ENCODE assay signal across 28 cellular contexts in genomic region chr17:43028221-43028861, GRCh38. TPM values are rescaled to one million over a fixed set of nuclear protein-coding genes. Genes with fewer than 3 reads are reported as not detected.
DNase-seq lines count a peak whose midpoint lies in the region; ATAC-seq lines count a peak whose summit lies in the region.
"Had no signal": no experiment of that assay in that cellular context is flagged by ENCODE, and none has a peak within 500 bp of the region (broad histone marks: within the 10 kb centered on the region; RNA-seq: fewer than 3 reads in every experiment).

No MANE protein-coding gene starts in this region.

- peaks cover 5 to 13% (median 9%) of the 10 kb centered on the region in 4 donors for H3K4me1 Mint-ChIP-seq in CD4-positive, alpha-beta memory T cell
- H3K4me1 Mint-ChIP-seq in T-helper 17 cell: peaks cover 12% of the 10 kb centered on the region

- ATAC-seq in T-helper 17 cell: no peak
- no peak for ATAC-seq in GM21423 (IDR thresholded peaks at IDR 0.05; ENCODE audit: unreplicated experiment)
- ATAC-seq: HCT116; heart left ventricle; left cardiac atrium; Panc1; stimulated activated effector memory CD8-positive, alpha-beta T cell treated with anti-CD3 and anti-CD28 coated beads, Interleukin-12 subunit alpha, Interleukin-12 subunit beta, amount 100 ng/mL, for 72 hours; T-cell had no signal

- no peak overlapping the region for H2BK5ac ChIP-seq in trophoblast cell (ENCODE audit: low read depth, low read length, poor library complexity)

- peaks cover 12% of the 10 kb centered on the region for H3K4me1 ChIP-seq in CD4-positive, alpha-beta memory T cell (ENCODE audit: insufficient read depth, low read length)
- peaks cover 0 to 6% of the 10 kb centered on the region in 2 experiments for H3K4me1 ChIP-seq in trophoblast cell (ENCODE audit: control insufficient read depth in 1 of 2, insufficient read depth in 2 of 2, low read length in 2 of 2)

- no peak for DNase-seq in CD4-positive, alpha-beta memory T cell
- DNase-seq in T-helper 17 cell: no peak
- DNase-seq in trophoblast cell: peak; percentile 83 to 88
- no peak for DNase-seq in activated CD4-positive, alpha-beta T cell treated with anti-CD3 and anti-CD28 coated beads for 4 hours
- DNase-seq in NCI-H2171 treated with DMSO at 0.1 percent for 48 hours (lab: John Stamatoyannopoulos, UW): no peak
- DNase-seq: activated CD8-positive, alpha-beta memory T cell treated with anti-CD3 and anti-CD28 coated beads for 24 hours; activated gamma-delta T cell treated with Interleukin-2 at 50 U/mL for 16 hours; activated T-cell treated with anti-CD3 and anti-CD28 coated beads, Interleukin-2, amount 50 U/mL, for 24 hours; adrenal gland; C1 segment of cervical spinal cord; effector CD4-positive, alpha-beta T cell; EL; heart left ventricle; left cardiac atrium; mammary epithelial cell; NCI-H1092; NCI-H187; NCI-H524 treated with DMSO at 0.1 percent for 48 hours; T-cell had no signal

- H3K4me3 Mint-ChIP-seq in CD4-positive, alpha-beta memory T cell: peak overlapping the region in 1 of 8 donors; percentile 5
- peak overlapping the region; percentile 57 for H3K4me3 Mint-ChIP-seq in T-helper 17 cell
- H3K4me3 Mint-ChIP-seq: activated T-cell treated with anti-CD3 and anti-CD28 coated beads, Interleukin-2, amount 50 U/mL, for 24 hours; stimulated activated effector memory CD8-positive, alpha-beta T cell treated with anti-CD3 and anti-CD28 coated beads, Interleukin-12 subunit alpha, Interleukin-12 subunit beta, amount 100 ng/mL, for 72 hours; T-cell had no signal

- intact Hi-C loops in CD4-positive, alpha-beta memory T cell (cut with micrococcal nuclease): no loop called here

- no peaks in the 10 kb centered on the region for H3K27me3 ChIP-seq in CD4-positive, alpha-beta memory T cell (ENCODE audit: insufficient read depth, low read length)
- no peaks in the 10 kb centered on the region for H3K27me3 ChIP-seq in trophoblast cell (ENCODE audit: insufficient read depth, low read length)
- H3K27me3 ChIP-seq: adrenal gland, heart left ventricle, suprapubic skin had no signal

- H3K36me3 ChIP-seq in CD4-positive, alpha-beta memory T cell (ENCODE audit: insufficient read depth, low read length): no peaks in the 10 kb centered on the region
- H3K36me3 ChIP-seq in trophoblast cell (ENCODE audit: control insufficient read depth in 1 of 2, insufficient read depth in 2 of 2, low read length in 2 of 2): no peaks in the 10 kb centered on the region
- H3K36me3 ChIP-seq: adrenal gland, heart left ventricle, neutrophil, SJSA1, suprapubic skin had no signal

- H3K36me3 Mint-ChIP-seq in CD4-positive, alpha-beta memory T cell: peaks cover 0 to 2% of the 10 kb centered on the region in 2 donors
- H3K36me3 Mint-ChIP-seq in T-helper 17 cell (ENCODE audit: low read depth): no peaks in the 10 kb centered on the region
- H3K36me3 Mint-ChIP-seq: T-cell had no signal

- H3K4me3 ChIP-seq in CD4-positive, alpha-beta memory T cell (ENCODE audit: low read length in 2 of 2): no peak overlapping the region
- H3K4me3 ChIP-seq in trophoblast cell (ENCODE audit: low read depth, low read length): no peak overlapping the region
- H3K4me3 ChIP-seq: adrenal gland, heart left ventricle, SJSA1, smooth muscle cell, suprapubic skin had no signal

- no peaks in the 10 kb centered on the region for H3K79me2 ChIP-seq in trophoblast cell (ENCODE audit: control insufficient read depth, insufficient read depth, low read length, poor library complexity)

- H3K9me3 ChIP-seq in CD4-positive, alpha-beta memory T cell (ENCODE audit: control insufficient read depth in 1 of 2, low read length in 2 of 2): no peaks in the 10 kb centered on the region
- no peaks in the 10 kb centered on the region for H3K9me3 ChIP-seq in T-helper 17 cell (ENCODE audit: control insufficient read depth, low read length, poor library complexity, severe bottlenecking)
- no peaks in the 10 kb centered on the region for H3K9me3 ChIP-seq in trophoblast cell (ENCODE audit: insufficient read depth, low read depth, low read length)
- H3K9me3 ChIP-seq: adrenal gland, heart left ventricle, neutrophil, SJSA1, suprapubic skin had no signal

- H4K91ac ChIP-seq in trophoblast cell (ENCODE audit: low read depth, low read length): no peak overlapping the region

- no peak overlapping the region for H3K4me2 ChIP-seq in trophoblast cell (ENCODE audit: low read length)
- H3K4me2 ChIP-seq: smooth muscle cell had no signal

- H2BK120ac ChIP-seq in trophoblast cell (ENCODE audit: insufficient read depth, low read length, poor library complexity): no peak overlapping the region

- H3K4ac ChIP-seq in trophoblast cell (ENCODE audit: low read depth, low read length): no peak overlapping the region

- no peak overlapping the region for H2AK5ac ChIP-seq in trophoblast cell (ENCODE audit: low read length)

- H3K9ac ChIP-seq in trophoblast cell (ENCODE audit: low read length): no peak overlapping the region

- H2BK12ac ChIP-seq in trophoblast cell (ENCODE audit: low read length): no peak overlapping the region

- CTCF ChIA-PET in CD4-positive, alpha-beta memory T cell (lab: Charles Lee; ENCODE audit: partially characterized antibody): no interaction called here

- no CpG with 5 or more reads among the region's 17 CpGs for WGBS in trophoblast cell (ENCODE audit: extremely low coverage, insufficient coverage, insufficient read length)

- H4K8ac ChIP-seq in trophoblast cell (ENCODE audit: low read depth, low read length): no peak overlapping the region

- H3K23ac ChIP-seq in trophoblast cell (ENCODE audit: low read length): no peak overlapping the region

- H4K12ac ChIP-seq in trophoblast cell (ENCODE audit: low read depth, low read length): no peak overlapping the region

- H3K9me3 Mint-ChIP-seq in CD4-positive, alpha-beta memory T cell: no peaks in the 10 kb centered on the region
- H3K9me3 Mint-ChIP-seq: activated T-cell treated with anti-CD3 and anti-CD28 coated beads, Interleukin-2, amount 50 U/mL, for 24 hours; stimulated activated effector memory CD8-positive, alpha-beta T cell treated with anti-CD3 and anti-CD28 coated beads, Interleukin-12 subunit alpha, Interleukin-12 subunit beta, amount 100 ng/mL, for 72 hours; T-cell had no signal

- peak overlapping the region in 4 of 7 donors; percentile 8 to 61 (median 28) for H3K27ac Mint-ChIP-seq in CD4-positive, alpha-beta memory T cell
- H3K27ac Mint-ChIP-seq in T-helper 17 cell: peak overlapping the region; percentile 51
- H3K27ac Mint-ChIP-seq: activated T-cell treated with anti-CD3 and anti-CD28 coated beads, Interleukin-2, amount 50 U/mL, for 24 hours; stimulated activated effector memory CD8-positive, alpha-beta T cell treated with anti-CD3 and anti-CD28 coated beads, Interleukin-12 subunit alpha, Interleukin-12 subunit beta, amount 100 ng/mL, for 72 hours had no signal

- no peak overlapping the region for H3K27ac ChIP-seq in CD4-positive, alpha-beta memory T cell (ENCODE audit: low read depth, low read length)
- H3K27ac ChIP-seq in trophoblast cell (ENCODE audit: low read depth, low read length): no peak overlapping the region
- H3K27ac ChIP-seq: adrenal gland, heart left ventricle, HL-60, neutrophil, SJSA1, suprapubic skin had no signal

- no peak overlapping the region for H2AFZ ChIP-seq in trophoblast cell (ENCODE audit: insufficient read depth, low read length, poor library complexity)

- no peaks in the 10 kb centered on the region for H3K27me3 Mint-ChIP-seq in CD4-positive, alpha-beta memory T cell
- H3K27me3 Mint-ChIP-seq in T-helper 17 cell: no peaks in the 10 kb centered on the region
- H3K27me3 Mint-ChIP-seq: T-cell had no signal

- H3K14ac ChIP-seq in trophoblast cell (ENCODE audit: low read length): no peak overlapping the region

- POLR2A ChIA-PET in CD4-positive, alpha-beta memory T cell (lab: Charles Lee; ENCODE audit: partially characterized antibody): no interaction called here

- H3K79me1 ChIP-seq in trophoblast cell (ENCODE audit: low read length): peaks cover 2% of the 10 kb centered on the region

- no peak overlapping the region for H3K18ac ChIP-seq in trophoblast cell (ENCODE audit: low read length)

RNA-seq across cellular contexts. Expression of gene RND2, which starts 3.3 kb away (rescaled TPM):
- under 1 TPM; 0.28 to 0.29 TPM for total RNA-seq in CD4-positive, alpha-beta memory T cell
- under 1 TPM; 0.13 to 0.26 TPM for polyA plus RNA-seq in CD4-positive, alpha-beta memory T cell
- 1 to 10 TPM in 1 of 2 donors, under 1 TPM in 1; 0.12 to 1.1 TPM for total RNA-seq in T-helper 17 cell
- 2.4 and 2.6 TPM in 2 replicates for polyA plus RNA-seq in trophoblast cell (2013)

RNA-seq across cellular contexts. Expression of gene VAT1, which starts 6.2 kb away (rescaled TPM):
- 10 to 100 TPM; 61.5 to 67.5 TPM for total RNA-seq in CD4-positive, alpha-beta memory T cell
- polyA plus RNA-seq in CD4-positive, alpha-beta memory T cell: 10 to 100 TPM; 52.6 to 66.2 TPM
- total RNA-seq in T-helper 17 cell: 10 to 100 TPM; 26.0 to 29.3 TPM
- 336 and 339 TPM in 2 replicates for polyA plus RNA-seq in trophoblast cell (2013)

RNA-seq across cellular contexts. Expression of gene IFI35, which starts 21.8 kb away (rescaled TPM):
- 10 to 100 TPM; 33.1 to 40.3 TPM for total RNA-seq in CD4-positive, alpha-beta memory T cell
- polyA plus RNA-seq in CD4-positive, alpha-beta memory T cell: 10 to 100 TPM; 55.4 to 66.2 TPM
- 10 to 100 TPM; 23.1 to 23.8 TPM for total RNA-seq in T-helper 17 cell
- 0.89 and 1.00 TPM in 2 replicates for polyA plus RNA-seq in trophoblast cell (2013)

RNA-seq across cellular contexts. Expression of gene RPL27, which starts 30.1 kb away (rescaled TPM):
- total RNA-seq in CD4-positive, alpha-beta memory T cell: 1,000 to 10,000 TPM; 1,574 to 1,622 TPM
- polyA plus RNA-seq in CD4-positive, alpha-beta memory T cell: 1,000 to 10,000 TPM; 1,528 to 2,293 TPM
- total RNA-seq in T-helper 17 cell: 1,000 to 10,000 TPM; 1,342 to 1,395 TPM
- 4,147 and 4,166 TPM in 2 replicates for polyA plus RNA-seq in trophoblast cell (2013)

RNA-seq across cellular contexts. Expression of gene RUNDC1, which starts 48.0 kb away (rescaled TPM):
- 10 to 100 TPM; 24.1 to 25.5 TPM for total RNA-seq in CD4-positive, alpha-beta memory T cell
- polyA plus RNA-seq in CD4-positive, alpha-beta memory T cell: 10 to 100 TPM; 12.8 to 17.7 TPM
- 10 to 100 TPM; 15.6 to 16.6 TPM for total RNA-seq in T-helper 17 cell
- 6.2 and 6.4 TPM in 2 replicates for polyA plus RNA-seq in trophoblast cell (2013)

Comparison
In these comparisons a context has a peak if more than half of its experiments do, and no peak if none do; other contexts are left out.
1. DNase-seq: peak in trophoblast cell (2 of 2); none in CD4-positive, alpha-beta memory T cell (0 of 5), T-helper 17 cell (0 of 3), activated CD4-positive, alpha-beta T cell treated with anti-CD3 and anti-CD28 coated beads for 4 hours (0 of 2) and NCI-H2171 treated with DMSO at 0.1 percent for 48 hours (single experiment).